Comparison of ENCODE assay signal across 1 cellular context in genomic region chr9:132670816-132671371, GRCh38.
TF ChIP-seq lines count a peak whose summit lies in the region.

No MANE protein-coding gene starts in this region.

TF ChIP-seq in K562, 482 proteins besides CTCF, POLR2A, EP300 and RAD21 (continued from another document):
- TF ChIP-seq MGA (IDR thresholded peaks at IDR 0.05): peak; percentile 83
- TF ChIP-seq, protein P1, sequence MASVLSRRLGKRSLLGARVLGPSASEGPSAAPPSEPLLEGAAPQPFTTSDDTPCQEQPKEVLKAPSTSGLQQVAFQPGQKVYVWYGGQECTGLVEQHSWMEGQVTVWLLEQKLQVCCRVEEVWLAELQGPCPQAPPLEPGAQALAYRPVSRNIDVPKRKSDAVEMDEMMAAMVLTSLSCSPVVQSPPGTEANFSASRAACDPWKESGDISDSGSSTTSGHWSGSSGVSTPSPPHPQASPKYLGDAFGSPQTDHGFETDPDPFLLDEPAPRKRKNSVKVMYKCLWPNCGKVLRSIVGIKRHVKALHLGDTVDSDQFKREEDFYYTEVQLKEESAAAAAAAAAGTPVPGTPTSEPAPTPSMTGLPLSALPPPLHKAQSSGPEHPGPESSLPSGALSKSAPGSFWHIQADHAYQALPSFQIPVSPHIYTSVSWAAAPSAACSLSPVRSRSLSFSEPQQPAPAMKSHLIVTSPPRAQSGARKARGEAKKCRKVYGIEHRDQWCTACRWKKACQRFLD (CRISPR knock-in tag; IDR thresholded peaks at IDR 0.05): peak; percentile 44; the same call in 1 of the 2 replicates
- TF ChIP-seq SREBF1 (IDR thresholded peaks at IDR 0.05; ENCODE audit: borderline replicate concordance, low read depth, low read length): no peak
- no peak for TF ChIP-seq PHB (CRISPR knock-in tag; IDR thresholded peaks at IDR 0.05)
- TF ChIP-seq YY1 (IDR thresholded peaks at IDR 0.05; ENCODE audit: borderline replicate concordance in 1 of 3, control insufficient read depth in 1 of 3, extremely low read depth in 1 of 3, insufficient read depth in 3 of 3, insufficient read length in 1 of 3, insufficient replicate concordance in 2 of 3, low read depth in 1 of 3, low read length in 2 of 3): peak in 1 of 3 experiments; percentile 1
- TF ChIP-seq ZNF584 (CRISPR knock-in tag; IDR thresholded peaks at IDR 0.05; ENCODE audit: low read depth): no peak
- TF ChIP-seq L3MBTL2 (IDR thresholded peaks at IDR 0.05): peak; percentile 88
- 0 out of 2 replicates have a peak, but pooled peaks have one; percentile 57 for TF ChIP-seq E2F4 (CRISPR knock-in tag; IDR thresholded peaks at IDR 0.05; ENCODE audit: low read depth)
- TF ChIP-seq CHD1 (IDR thresholded peaks at IDR 0.05; ENCODE audit: low read length): peak; percentile 89
- no peak for TF ChIP-seq ZNF695 (CRISPR knock-in tag; IDR thresholded peaks at IDR 0.05)
- 0 out of 2 replicates have a peak, but pooled peaks have one; percentile 62 for TF ChIP-seq ZNF740 (CRISPR knock-in tag; IDR thresholded peaks at IDR 0.05)
- TF ChIP-seq ZNF740 (tag; IDR thresholded peaks at IDR 0.05): no peak
- TF ChIP-seq E2F6 (IDR thresholded peaks at IDR 0.05; ENCODE audit: borderline replicate concordance in 1 of 2, extremely low read depth in 1 of 2, insufficient read depth in 1 of 2, insufficient read length in 1 of 2, low read depth in 1 of 2, low read length in 1 of 2, poor library complexity in 1 of 2, severe bottlenecking in 1 of 2): peak; percentile 51 to 79
- TF ChIP-seq, protein P2, sequence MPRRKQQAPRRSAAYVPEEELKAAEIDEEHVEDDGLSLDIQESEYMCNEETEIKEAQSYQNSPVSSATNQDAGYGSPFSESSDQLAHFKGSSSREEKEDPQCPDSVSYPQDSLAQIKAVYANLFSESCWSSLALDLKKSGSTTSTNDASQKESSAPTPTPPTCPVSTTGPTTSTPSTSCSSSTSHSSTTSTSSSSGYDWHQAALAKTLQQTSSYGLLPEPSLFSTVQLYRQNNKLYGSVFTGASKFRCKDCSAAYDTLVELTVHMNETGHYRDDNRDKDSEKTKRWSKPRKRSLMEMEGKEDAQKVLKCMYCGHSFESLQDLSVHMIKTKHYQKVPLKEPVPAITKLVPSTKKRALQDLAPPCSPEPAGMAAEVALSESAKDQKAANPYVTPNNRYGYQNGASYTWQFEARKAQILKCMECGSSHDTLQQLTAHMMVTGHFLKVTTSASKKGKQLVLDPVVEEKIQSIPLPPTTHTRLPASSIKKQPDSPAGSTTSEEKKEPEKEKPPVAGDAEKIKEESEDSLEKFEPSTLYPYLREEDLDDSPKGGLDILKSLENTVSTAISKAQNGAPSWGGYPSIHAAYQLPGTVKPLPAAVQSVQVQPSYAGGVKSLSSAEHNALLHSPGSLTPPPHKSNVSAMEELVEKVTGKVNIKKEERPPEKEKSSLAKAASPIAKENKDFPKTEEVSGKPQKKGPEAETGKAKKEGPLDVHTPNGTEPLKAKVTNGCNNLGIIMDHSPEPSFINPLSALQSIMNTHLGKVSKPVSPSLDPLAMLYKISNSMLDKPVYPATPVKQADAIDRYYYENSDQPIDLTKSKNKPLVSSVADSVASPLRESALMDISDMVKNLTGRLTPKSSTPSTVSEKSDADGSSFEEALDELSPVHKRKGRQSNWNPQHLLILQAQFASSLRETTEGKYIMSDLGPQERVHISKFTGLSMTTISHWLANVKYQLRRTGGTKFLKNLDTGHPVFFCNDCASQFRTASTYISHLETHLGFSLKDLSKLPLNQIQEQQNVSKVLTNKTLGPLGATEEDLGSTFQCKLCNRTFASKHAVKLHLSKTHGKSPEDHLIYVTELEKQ (CRISPR knock-in tag; IDR thresholded peaks at IDR 0.05): no peak
- TF ChIP-seq, protein P3, sequence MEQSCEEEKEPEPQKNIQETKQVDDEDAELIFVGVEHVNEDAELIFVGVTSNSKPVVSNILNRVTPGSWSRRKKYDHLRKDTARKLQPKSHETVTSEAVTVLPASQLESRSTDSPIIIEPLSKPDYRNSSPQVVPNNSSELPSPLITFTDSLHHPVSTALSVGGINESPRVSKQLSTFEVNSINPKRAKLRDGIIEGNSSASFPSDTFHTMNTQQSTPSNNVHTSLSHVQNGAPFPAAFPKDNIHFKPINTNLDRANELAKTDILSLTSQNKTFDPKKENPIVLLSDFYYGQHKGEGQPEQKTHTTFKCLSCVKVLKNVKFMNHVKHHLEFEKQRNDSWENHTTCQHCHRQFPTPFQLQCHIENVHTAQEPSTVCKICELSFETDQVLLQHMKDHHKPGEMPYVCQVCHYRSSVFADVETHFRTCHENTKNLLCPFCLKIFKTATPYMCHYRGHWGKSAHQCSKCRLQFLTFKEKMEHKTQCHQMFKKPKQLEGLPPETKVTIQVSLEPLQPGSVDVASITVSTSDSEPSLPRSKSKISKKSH (CRISPR knock-in tag; IDR thresholded peaks at IDR 0.05): no peak
